Comparison of ENCODE assay signal across 1 cellular context in genomic region chr3:192851821-192852352, GRCh38.
A peak's percentile ranks its signal among the peaks of the same experiment; 100 is the strongest.
TF ChIP-seq lines count a peak whose summit lies in the region.

No MANE protein-coding gene starts in this region.

TF ChIP-seq in HepG2, 621 proteins besides CTCF, POLR2A, EP300 and RAD21 (continued from another document and continues in another):
- TF ChIP-seq ZBTB43 (CRISPR knock-in tag; conservative IDR thresholded peaks at IDR 0.05) (no peak), RARA (CRISPR knock-in tag; IDR thresholded peaks at IDR 0.05) (peak; percentile 100), BORCS8-MEF2B (CRISPR knock-in tag; IDR thresholded peaks at IDR 0.05) (no peak), REL (CRISPR knock-in tag; conservative IDR thresholded peaks at IDR 0.05) (no peak), NFATC3 (CRISPR knock-in tag; IDR thresholded peaks at IDR 0.05) (no peak), THAP11 (CRISPR knock-in tag; IDR thresholded peaks at IDR 0.05) (0 out of 2 replicates have a peak, but pooled peaks have one; percentile 33), ATAD3A (CRISPR knock-in tag; IDR thresholded peaks at IDR 0.05) (no peak), ZNF124 (CRISPR knock-in tag; IDR thresholded peaks at IDR 0.05) (no peak), IRF1 (CRISPR knock-in tag; IDR thresholded peaks at IDR 0.05; ENCODE audit: low read depth) (no peak), DNMT1 (CRISPR knock-in tag; IDR thresholded peaks at IDR 0.05) (no peak), FOSL2 (CRISPR knock-in tag; IDR thresholded peaks at IDR 0.05) (peak; percentile 98), ZNF670 (CRISPR knock-in tag; IDR thresholded peaks at IDR 0.05; ENCODE audit: borderline replicate concordance) (no peak), NR2F1 (CRISPR knock-in tag; IDR thresholded peaks at IDR 0.05) (peak; percentile 58 to 94), TOE1 (CRISPR knock-in tag; IDR thresholded peaks at IDR 0.05) (no peak), TCF7L2 (IDR thresholded peaks at IDR 0.05; ENCODE audit: low read depth, low read length) (no peak), JDP2 (CRISPR knock-in tag; IDR thresholded peaks at IDR 0.05; ENCODE audit: borderline replicate concordance) (no peak), MLXIP (CRISPR knock-in tag; IDR thresholded peaks at IDR 0.05; ENCODE audit: borderline replicate concordance) (no peak), BRF2 (CRISPR knock-in tag; IDR thresholded peaks at IDR 0.05) (no peak), ZNF33A (CRISPR knock-in tag; IDR thresholded peaks at IDR 0.05; ENCODE audit: borderline replicate concordance) (no peak), PAXIP1 (CRISPR knock-in tag; conservative IDR thresholded peaks at IDR 0.05) (peak; percentile 44; the same call in 1 of the 2 replicates), ZMYM4 (CRISPR knock-in tag; IDR thresholded peaks at IDR 0.05) (no peak), HNRNPL (IDR thresholded peaks at IDR 0.05; ENCODE audit: low read depth, low read length) (no peak), ZNF362 (CRISPR knock-in tag; IDR thresholded peaks at IDR 0.05; ENCODE audit: borderline replicate concordance) (no peak), HMGXB3 (CRISPR knock-in tag; IDR thresholded peaks at IDR 0.05; ENCODE audit: borderline replicate concordance) (no peak), ZNF557 (CRISPR knock-in tag; IDR thresholded peaks at IDR 0.05) (no peak), MAFG (CRISPR knock-in tag; IDR thresholded peaks at IDR 0.05) (no peak), ZNF484 (CRISPR knock-in tag; IDR thresholded peaks at IDR 0.05; ENCODE audit: borderline replicate concordance, low read depth) (no peak), CBX2 (IDR thresholded peaks at IDR 0.05; ENCODE audit: low read depth, low read length) (no peak), CBX2 (CRISPR knock-in tag; IDR thresholded peaks at IDR 0.05; ENCODE audit: low read depth) (no peak), DBP (CRISPR knock-in tag; IDR thresholded peaks at IDR 0.05; ENCODE audit: not compliant biosample characterization) (no peak), ZNF616 (CRISPR knock-in tag; IDR thresholded peaks at IDR 0.05; ENCODE audit: low read depth) (no peak), TBX3 (IDR thresholded peaks at IDR 0.05; ENCODE audit: borderline replicate concordance) (peak; percentile 74; the same call in 1 of the 2 replicates)
- TF ChIP-seq, protein P1, sequence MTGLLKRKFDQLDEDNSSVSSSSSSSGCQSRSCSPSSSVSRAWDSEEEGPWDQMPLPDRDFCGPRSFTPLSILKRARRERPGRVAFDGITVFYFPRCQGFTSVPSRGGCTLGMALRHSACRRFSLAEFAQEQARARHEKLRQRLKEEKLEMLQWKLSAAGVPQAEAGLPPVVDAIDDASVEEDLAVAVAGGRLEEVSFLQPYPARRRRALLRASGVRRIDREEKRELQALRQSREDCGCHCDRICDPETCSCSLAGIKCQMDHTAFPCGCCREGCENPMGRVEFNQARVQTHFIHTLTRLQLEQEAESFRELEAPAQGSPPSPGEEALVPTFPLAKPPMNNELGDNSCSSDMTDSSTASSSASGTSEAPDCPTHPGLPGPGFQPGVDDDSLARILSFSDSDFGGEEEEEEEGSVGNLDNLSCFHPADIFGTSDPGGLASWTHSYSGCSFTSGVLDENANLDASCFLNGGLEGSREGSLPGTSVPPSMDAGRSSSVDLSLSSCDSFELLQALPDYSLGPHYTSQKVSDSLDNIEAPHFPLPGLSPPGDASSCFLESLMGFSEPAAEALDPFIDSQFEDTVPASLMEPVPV (CRISPR knock-in tag; IDR thresholded peaks at IDR 0.05): no peak; the same call in 1 of the 2 replicates
- TF ChIP-seq, protein P2, sequence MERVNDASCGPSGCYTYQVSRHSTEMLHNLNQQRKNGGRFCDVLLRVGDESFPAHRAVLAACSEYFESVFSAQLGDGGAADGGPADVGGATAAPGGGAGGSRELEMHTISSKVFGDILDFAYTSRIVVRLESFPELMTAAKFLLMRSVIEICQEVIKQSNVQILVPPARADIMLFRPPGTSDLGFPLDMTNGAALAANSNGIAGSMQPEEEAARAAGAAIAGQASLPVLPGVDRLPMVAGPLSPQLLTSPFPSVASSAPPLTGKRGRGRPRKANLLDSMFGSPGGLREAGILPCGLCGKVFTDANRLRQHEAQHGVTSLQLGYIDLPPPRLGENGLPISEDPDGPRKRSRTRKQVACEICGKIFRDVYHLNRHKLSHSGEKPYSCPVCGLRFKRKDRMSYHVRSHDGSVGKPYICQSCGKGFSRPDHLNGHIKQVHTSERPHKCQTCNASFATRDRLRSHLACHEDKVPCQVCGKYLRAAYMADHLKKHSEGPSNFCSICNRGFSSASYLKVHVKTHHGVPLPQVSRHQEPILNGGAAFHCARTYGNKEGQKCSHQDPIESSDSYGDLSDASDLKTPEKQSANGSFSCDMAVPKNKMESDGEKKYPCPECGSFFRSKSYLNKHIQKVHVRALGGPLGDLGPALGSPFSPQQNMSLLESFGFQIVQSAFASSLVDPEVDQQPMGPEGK (CRISPR knock-in tag; IDR thresholded peaks at IDR 0.05): peak; percentile 26; the same call in 1 of the 2 replicates
- TF ChIP-seq, protein P3, sequence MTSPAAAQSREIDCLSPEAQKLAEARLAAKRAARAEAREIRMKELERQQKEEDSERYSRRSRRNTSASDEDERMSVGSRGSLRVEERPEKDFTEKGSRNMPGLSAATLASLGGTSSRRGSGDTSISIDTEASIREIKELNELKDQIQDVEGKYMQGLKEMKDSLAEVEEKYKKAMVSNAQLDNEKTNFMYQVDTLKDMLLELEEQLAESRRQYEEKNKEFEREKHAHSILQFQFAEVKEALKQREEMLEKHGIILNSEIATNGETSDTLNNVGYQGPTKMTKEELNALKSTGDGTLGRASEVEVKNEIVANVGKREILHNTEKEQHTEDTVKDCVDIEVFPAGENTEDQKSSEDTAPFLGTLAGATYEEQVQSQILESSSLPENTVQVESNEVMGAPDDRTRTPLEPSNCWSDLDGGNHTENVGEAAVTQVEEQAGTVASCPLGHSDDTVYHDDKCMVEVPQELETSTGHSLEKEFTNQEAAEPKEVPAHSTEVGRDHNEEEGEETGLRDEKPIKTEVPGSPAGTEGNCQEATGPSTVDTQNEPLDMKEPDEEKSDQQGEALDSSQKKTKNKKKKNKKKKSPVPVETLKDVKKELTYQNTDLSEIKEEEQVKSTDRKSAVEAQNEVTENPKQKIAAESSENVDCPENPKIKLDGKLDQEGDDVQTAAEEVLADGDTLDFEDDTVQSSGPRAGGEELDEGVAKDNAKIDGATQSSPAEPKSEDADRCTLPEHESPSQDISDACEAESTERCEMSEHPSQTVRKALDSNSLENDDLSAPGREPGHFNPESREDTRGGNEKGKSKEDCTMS (CRISPR knock-in tag; conservative IDR thresholded peaks at IDR 0.05): no peak
